ENCODE assay signal across 15 cellular contexts in genomic region chr4:109278594-109279031, GRCh38. TPM values are rescaled to one million over a fixed set of nuclear protein-coding genes. Genes with fewer than 3 reads are reported as not detected.
DNase-seq lines count a peak whose midpoint lies in the region; ATAC-seq and TF ChIP-seq lines count a peak whose summit lies in the region.
"Had no signal": no experiment of that assay in that cellular context is flagged by ENCODE, and none has a peak within 500 bp of the region (broad histone marks: within the 10 kb centered on the region; RNA-seq: fewer than 3 reads in every experiment).

No MANE protein-coding gene starts in this region.

- ATAC-seq in GM19463 (IDR thresholded peaks at IDR 0.05; ENCODE audit: unreplicated experiment), result peak; percentile 75
- ATAC-seq in HG03039 (IDR thresholded peaks at IDR 0.05; ENCODE audit: unreplicated experiment), result peak; percentile 52
- ATAC-seq in right cardiac atrium, result no peak
- ATAC-seq: left cardiac atrium, sciatic nerve had no signal

- no peak for TF ChIP-seq CTCF in GM13976 (IDR thresholded peaks at IDR 0.05; ENCODE audit: borderline replicate concordance, control extremely low read depth, extremely low read depth, insufficient read depth, missing control alignments)

- in situ Hi-C loops in GM13976 (cut with MboI; ENCODE audit: low sequenced_read_pairs, unreplicated experiment), result loop anchor here (25.0 kb wide), 1 partner anchor 441 kb away; no protein-coding TSS in a partner anchor

- no peak overlapping the region for H3K4me3 ChIP-seq in right cardiac atrium (ENCODE audit: low read length)

- 51% methylated on average over 3 of the region's 3 CpGs for WGBS in right cardiac atrium

- H3K4me1 Mint-ChIP-seq in T-helper 2 cell treated with Interferon-gamma antibody and Interleukin-4, amounts not matched to agents 5 μg/mL and 100 μg/mL, for 36 hours (ENCODE audit: low read depth), result peaks cover 13% of the 10 kb centered on the region

- H3K27me3 ChIP-seq in right cardiac atrium (ENCODE audit: control insufficient read depth, insufficient read depth), result no peaks in the 10 kb centered on the region

- intact Hi-C loops in right cardiac atrium (cut with DNase I), result no loop called here

- H3K9me3 Mint-ChIP-seq in T-helper 2 cell treated with Interferon-gamma antibody and Interleukin-4, amounts not matched to agents 5 μg/mL and 100 μg/mL, for 36 hours, result no peaks in the 10 kb centered on the region
- H3K9me3 Mint-ChIP-seq: activated naive CD4-positive, alpha-beta T cell treated with anti-CD3 and anti-CD28 coated beads, Interleukin-2, amount 50 U/mL, for 72 hours had no signal

- H3K4me1 ChIP-seq in right cardiac atrium (ENCODE audit: control insufficient read depth, insufficient read depth, low read length), result no peaks in the 10 kb centered on the region

- DNase-seq in GM13976 (ENCODE audit: low spot score), result peak; percentile 24
- DNase-seq in NOMO-1 treated with DMSO at 0.1 percent for 48 hours (lab: John Stamatoyannopoulos, UW; ENCODE audit: unreplicated experiment), result peak; percentile 94
- no peak for DNase-seq in right cardiac atrium
- no peak for DNase-seq in T-helper 2 cell treated with Interferon-gamma antibody and Interleukin-4, amounts not matched to agents 5 μg/mL and 100 μg/mL, for 36 hours (ENCODE audit: low spot score)
- DNase-seq in NCI-H526 (lab: John Stamatoyannopoulos, UW), result no peak
- no peak for DNase-seq in COLO668 (lab: John Stamatoyannopoulos, UW; ENCODE audit: unreplicated experiment)
- DNase-seq: left cardiac atrium; NCI-H1930; stimulated activated naive CD4-positive, alpha-beta T cell had no signal

- H3K27me3 Mint-ChIP-seq in T-helper 2 cell treated with Interferon-gamma antibody and Interleukin-4, amounts not matched to agents 5 μg/mL and 100 μg/mL, for 36 hours (ENCODE audit: low read depth), result peaks cover 8% of the 10 kb centered on the region

- H3K4me3 Mint-ChIP-seq in T-helper 2 cell treated with Interferon-gamma antibody and Interleukin-4, amounts not matched to agents 5 μg/mL and 100 μg/mL, for 36 hours, result no peak overlapping the region
- H3K4me3 Mint-ChIP-seq: CD4-positive, CD25-positive, alpha-beta regulatory T cell had no signal

- H3K27ac ChIP-seq in right cardiac atrium (ENCODE audit: low read length), result no peak overlapping the region
- H3K27ac ChIP-seq: epithelial cell of prostate had no signal

- no peak overlapping the region for H3K27ac Mint-ChIP-seq in T-helper 2 cell treated with Interferon-gamma antibody and Interleukin-4, amounts not matched to agents 5 μg/mL and 100 μg/mL, for 36 hours
- H3K27ac Mint-ChIP-seq: activated naive CD4-positive, alpha-beta T cell treated with anti-CD3 and anti-CD28 coated beads, Interleukin-2, amount 50 U/mL, for 72 hours; CD4-positive, CD25-positive, alpha-beta regulatory T cell had no signal

- no peaks in the 10 kb centered on the region for H3K9me3 ChIP-seq in right cardiac atrium (ENCODE audit: control insufficient read depth, low read length)

- no peaks in the 10 kb centered on the region for H3K36me3 Mint-ChIP-seq in T-helper 2 cell treated with Interferon-gamma antibody and Interleukin-4, amounts not matched to agents 5 μg/mL and 100 μg/mL, for 36 hours (ENCODE audit: low read depth)
- H3K36me3 Mint-ChIP-seq: activated naive CD4-positive, alpha-beta T cell treated with anti-CD3 and anti-CD28 coated beads, Interleukin-2, amount 50 U/mL, for 72 hours; CD4-positive, CD25-positive, alpha-beta regulatory T cell had no signal

RNA-seq across cellular contexts. Expression of gene COL25A1, which starts 23.8 kb away (rescaled TPM):
- under 1 TPM; 0.22 to 0.77 (median 0.51) TPM for total RNA-seq in right cardiac atrium
- polyA plus RNA-seq in right cardiac atrium, result 0.29 TPM
- total RNA-seq: activated naive CD4-positive, alpha-beta T cell treated with anti-CD3 and anti-CD28 coated beads, Interleukin-2, amount 50 U/mL, for 72 hours; CD4-positive, CD25-positive, alpha-beta regulatory T cell had no signal

Comparison
In these comparisons a context has a peak if more than half of its experiments do, and no peak if none do; other contexts are left out.
1. DNase-seq: peak in GM13976 (single experiment) and NOMO-1 treated with DMSO at 0.1 percent for 48 hours (single experiment); none in right cardiac atrium (0 of 3), T-helper 2 cell treated with Interferon-gamma antibody and Interleukin-4, amounts not matched to agents 5 μg/mL and 100 μg/mL, for 36 hours (single experiment), NCI-H526 (0 of 2) and COLO668 (single experiment).
2. ATAC-seq: peak in GM19463 (single experiment) and HG03039 (single experiment); none in right cardiac atrium (0 of 2).